20 cellular contexts compared by ENCODE assay signal in the genomic region with DNA sequence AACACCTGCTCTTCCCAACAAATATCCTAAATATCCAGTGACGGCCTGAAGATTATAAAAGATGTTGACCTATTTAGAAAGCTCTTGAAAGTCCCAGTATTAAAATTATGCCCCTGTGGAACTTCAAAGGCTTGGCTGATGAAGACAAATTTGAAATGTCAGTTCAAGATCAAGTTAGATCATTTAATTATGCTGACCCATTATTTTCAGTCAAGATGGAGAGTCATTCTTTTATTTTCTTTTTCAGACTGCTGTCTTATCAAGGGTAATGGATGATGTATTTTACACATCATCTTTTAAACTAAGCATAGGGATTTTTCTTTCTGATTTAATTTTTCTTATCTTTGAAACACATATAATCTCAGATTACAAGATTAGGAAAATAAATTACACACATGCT.
"Had no signal": no experiment of that assay in that cellular context is flagged by ENCODE, and none has a peak within 500 bp of the region (broad histone marks: within the 10 kb centered on the region; RNA-seq: fewer than 3 reads in every experiment).

No MANE protein-coding gene starts in this region.

- H3K4me1 ChIP-seq: body of pancreas, colonic mucosa, left lung, uterus had no signal

- FAIRE-seq: endometrium had no signal

- H3K27ac ChIP-seq: body of pancreas, colonic mucosa, hepatocyte, left lung, neutrophil, parathyroid adenoma, tibial artery, uterus had no signal

- H3K36me3 ChIP-seq: colonic mucosa, left lung, neutrophil, tibial artery, uterus had no signal

- ATAC-seq: body of pancreas; left lung; mucosa of descending colon; naive thymus-derived CD4-positive, alpha-beta T cell; stimulated activated naive B cell treated with anti-CD40 and anti-IgM and Interleukin-4, amounts not matched to agents 10 μg/mL and 1 μg/mL and 100 μg/mL, for 72 hours had no signal

- H3K4me3 ChIP-seq: body of pancreas, colonic mucosa, hepatocyte, left lung, mucosa of descending colon, tibial artery, uterus had no signal

- DNase-seq: activated B cell treated with CpG ODN at 0.5 μM for 24 hours; activated CD4-positive, alpha-beta T cell treated with anti-CD3 and anti-CD28 coated beads, Interleukin-2, amount 10 ng/mL, durations not matched to agents 24 days and 14 days; activated CD8-positive, alpha-beta memory T cell treated with anti-CD3 and anti-CD28 coated beads, Interleukin-2, amount 50 U/mL, for 48 hours; activated gamma-delta T cell treated with Interleukin-2 at 50 U/mL for 16 hours; amniotic stem cell; body of pancreas; central memory CD4-positive, alpha-beta T cell; colonic mucosa; islet precursor cell; left lung; mucosa of descending colon; naive thymus-derived CD4-positive, alpha-beta T cell; stimulated activated CD4-positive, alpha-beta T cell treated with anti-CD3 and anti-CD28 coated beads, Interleukin-2, amount 100 ng/mL, for 48 hours; stimulated activated naive B cell treated with anti-CD40 and anti-IgM and Interleukin-4, amounts not matched to agents 10 μg/mL and 1 μg/mL and 100 μg/mL, for 72 hours; tibial artery; uterus had no signal

- H3K27me3 ChIP-seq: body of pancreas, colonic mucosa, hepatocyte, left lung, neutrophil, tibial artery, uterus had no signal

- H3K9me3 ChIP-seq: body of pancreas, colonic mucosa, left lung, mucosa of descending colon, neutrophil, tibial artery, uterus had no signal
